3 cellular contexts compared by ENCODE assay signal in the genomic region with DNA sequence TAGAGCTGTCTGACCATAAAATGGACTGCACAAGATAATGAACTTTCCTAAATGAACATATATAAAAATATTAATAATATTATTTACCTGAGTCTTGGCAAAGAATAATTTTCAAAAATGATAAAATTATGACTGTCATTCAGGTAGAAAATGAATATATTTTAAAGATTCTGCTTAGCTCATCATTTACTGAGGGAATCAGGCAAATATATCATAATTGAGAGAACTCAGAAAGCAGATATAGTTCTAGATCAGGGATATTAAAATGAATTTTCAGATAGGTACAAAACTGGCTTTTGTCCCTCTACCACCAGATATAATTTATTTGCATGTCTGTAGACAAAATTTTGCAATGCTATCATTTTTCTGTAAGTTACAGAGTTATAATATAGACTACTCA.
TF ChIP-seq lines count a peak whose summit lies in the region.

No MANE protein-coding gene starts in this region.

TF ChIP-seq in A549, 52 proteins besides CTCF, POLR2A, EP300 and RAD21:
- TF ChIP-seq TFCP2L1 (CRISPR knock-in tag; IDR thresholded peaks at IDR 0.05) (no peak), RFX5 (IDR thresholded peaks at IDR 0.05) (no peak), MAFK (IDR thresholded peaks at IDR 0.05; ENCODE audit: partially characterized antibody) (peak; percentile 84), HOXB5 (CRISPR knock-in tag; IDR thresholded peaks at IDR 0.05) (no peak), JUN (IDR thresholded peaks at IDR 0.05) (no peak)

TF ChIP-seq in IMR-90, 13 proteins besides CTCF, POLR2A, EP300 and RAD21:
- TF ChIP-seq CEBPB (IDR thresholded peaks at IDR 0.05; ENCODE audit: low read depth, low read length) (no peak), MAZ (IDR thresholded peaks at IDR 0.05; ENCODE audit: borderline replicate concordance, low read depth, low read length) (no peak), MAFK (IDR thresholded peaks at IDR 0.05; ENCODE audit: low read depth, low read length) (peak; percentile 93)

TF ChIP-seq in H1, 55 proteins besides CTCF, POLR2A, EP300 and RAD21:
- TF ChIP-seq MAFK (IDR thresholded peaks at IDR 0.05; ENCODE audit: low read depth, low read length) (peak; percentile 33; the same call in 1 of the 2 replicates), SP4 (IDR thresholded peaks at IDR 0.05; ENCODE audit: low read length) (no peak)
- TF ChIP-seq, protein P1, sequence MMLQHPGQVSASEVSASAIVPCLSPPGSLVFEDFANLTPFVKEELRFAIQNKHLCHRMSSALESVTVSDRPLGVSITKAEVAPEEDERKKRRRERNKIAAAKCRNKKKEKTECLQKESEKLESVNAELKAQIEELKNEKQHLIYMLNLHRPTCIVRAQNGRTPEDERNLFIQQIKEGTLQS (IDR thresholded peaks at IDR 0.05; ENCODE audit: insufficient read depth, low read depth, low read length): no peak
TF ChIP-seq in H1: peak in this region for 1.
